15 cellular contexts compared by ENCODE assay signal in genomic region chr2:138276367-138276766, GRCh38.
DNase-seq lines count a peak whose midpoint lies in the region; ATAC-seq, FAIRE-seq and TF ChIP-seq lines count a peak whose summit lies in the region.
"Had no signal": no experiment of that assay in that cellular context is flagged by ENCODE, and none has a peak within 500 bp of the region (broad histone marks: within the 10 kb centered on the region; RNA-seq: fewer than 3 reads in every experiment).

No MANE protein-coding gene starts in this region.

- no peak for TF ChIP-seq CTCF in pancreas (IDR thresholded peaks at IDR 0.05)

- 71 to 81% methylated on average over 1 of the region's 1 CpG for WGBS in GM23248 (ENCODE audit: low coverage in 1 of 2, low lambda C conversion rate in 2 of 2, missing lambda C conversion rate in 2 of 2), 2 experiments
- WGBS in pancreas, 2 donors: 10 to 19% methylated on average over 1 of the region's 1 CpG

- FAIRE-seq in pancreas (lab: Jason Lieb, UNC): no peak

- H3K4me3 ChIP-seq in GM23248 (no peak overlapping the region), SJSA1 (no peak overlapping the region), iPS-18a (ENCODE audit: low read length) (peak overlapping the region; percentile 13), pancreas (no peak overlapping the region)
- H3K4me3 ChIP-seq: BLaER1, lung had no signal

- H3K27ac ChIP-seq in GM23248 (no peak overlapping the region), SJSA1 (peak overlapping the region; percentile 10; the same call in 1 of the 2 replicates), iPS-18a (ENCODE audit: low read length) (peak overlapping the region; percentile 40), pancreas (peak overlapping the region; percentile 18 to 80 (median 62))
- H3K27ac ChIP-seq: BLaER1 had no signal

- ATAC-seq in pancreas (peak; percentile 28 to 61 (median 52)), GM21528 (IDR thresholded peaks at IDR 0.05; ENCODE audit: low FRiP score, unreplicated experiment) (no peak), GM18867 (IDR thresholded peaks at IDR 0.05; ENCODE audit: unreplicated experiment) (no peak)

- no peak overlapping the region for H3K4me2 ChIP-seq in GM23248 (ENCODE audit: unreplicated experiment)
- H3K4me2 ChIP-seq: BLaER1 had no signal

- H3K4me1 ChIP-seq in GM23248 (ENCODE audit: insufficient read depth) (peaks cover 25% of the 10 kb centered on the region), SJSA1 (replicated peaks) (peaks cover 30% of the 10 kb centered on the region), iPS-18a (ENCODE audit: control insufficient read depth, low read depth, low read length) (peaks cover 41% of the 10 kb centered on the region), pancreas (peaks cover 27 to 32% (median 31%) of the 10 kb centered on the region in 3 donors)
- H3K4me1 ChIP-seq: BLaER1 had no signal

- intact Hi-C loops in pancreas (cut with DNase I): no loop called here

- H2AFZ ChIP-seq in GM23248: no peak overlapping the region

- H3K79me2 ChIP-seq in GM23248 (ENCODE audit: insufficient read depth): no peaks in the 10 kb centered on the region

- H3K9ac ChIP-seq in GM23248: no peak overlapping the region
- H3K9ac ChIP-seq in iPS-18a (ENCODE audit: low read length): peak overlapping the region; percentile 16
- H3K9ac ChIP-seq: BLaER1 had no signal

- H3F3A ChIP-seq in GM23248 (ENCODE audit: insufficient read depth): peaks cover 20% of the 10 kb centered on the region

- in situ Hi-C loops in GM23248 (cut with MboI): no loop called here

- no peaks in the 10 kb centered on the region for H4K20me1 ChIP-seq in GM23248 (ENCODE audit: insufficient read depth)
- H4K20me1 ChIP-seq: BLaER1 had no signal

- no peaks in the 10 kb centered on the region for H3K9me3 ChIP-seq in GM23248 (ENCODE audit: low read depth)
- H3K9me3 ChIP-seq in SJSA1 (replicated peaks): 0 out of 2 replicates have a peak, but pooled peaks cover 2% of the 10 kb centered on the region
- H3K9me3 ChIP-seq in iPS-18a (ENCODE audit: control insufficient read depth, low read depth, low read length): no peaks in the 10 kb centered on the region
- no peaks in the 10 kb centered on the region for H3K9me3 ChIP-seq in pancreas
- H3K9me3 ChIP-seq: BLaER1 had no signal

- no peaks in the 10 kb centered on the region for H3K27me3 ChIP-seq in GM23248 (replicated peaks; ENCODE audit: insufficient read depth)
- no peaks in the 10 kb centered on the region for H3K27me3 ChIP-seq in SJSA1 (replicated peaks)
- H3K27me3 ChIP-seq in iPS-18a (ENCODE audit: control insufficient read depth, insufficient read depth, low read length): no peaks in the 10 kb centered on the region
- no peaks in the 10 kb centered on the region for H3K27me3 ChIP-seq in pancreas
- H3K27me3 ChIP-seq: BLaER1 had no signal

- H3K36me3 ChIP-seq in GM23248 (ENCODE audit: low read depth) (no peaks in the 10 kb centered on the region), SJSA1 (no peaks in the 10 kb centered on the region), iPS-18a (ENCODE audit: control insufficient read depth, low read depth, low read length) (no peaks in the 10 kb centered on the region), pancreas (no peaks in the 10 kb centered on the region)
- H3K36me3 ChIP-seq: BLaER1 had no signal

- H3K9me2 ChIP-seq in GM23248 (ENCODE audit: insufficient read depth): no peaks in the 10 kb centered on the region

- DNase-seq in GM23248: peak; percentile 11
- peak in 1 of 2 experiments; percentile 33 for DNase-seq in SJSA1 (ENCODE audit: low read depth in 1 of 2, low spot score in 2 of 2)
- DNase-seq in pancreas: no peak
- DNase-seq in stimulated activated CD8-positive, alpha-beta memory T cell treated with anti-CD3 and anti-CD28 coated beads, Interleukin-4, amount 100 ng/mL, for 48 hours: no peak
- DNase-seq in stimulated activated CD4-positive, alpha-beta T cell treated with anti-CD3 and anti-CD28 coated beads, Interleukin-2, amount 100 ng/mL, for 24 hours: no peak
- DNase-seq: NCI-H1105; posterior cingulate gyrus; SIG-M5; stimulated activated CD4-positive, alpha-beta T cell treated with anti-CD3 and anti-CD28 coated beads, Interleukin-2, amount 100 ng/mL, for 48 hours; stimulated activated naive CD4-positive, alpha-beta T cell had no signal

Comparison
In these comparisons a context has a peak if more than half of its experiments do, and no peak if none do; other contexts are left out.
1. ATAC-seq: peak in pancreas (4 of 4); none in GM21528 (single experiment) and GM18867 (single experiment).